Comparison of ENCODE assay signal across 7 cellular contexts in genomic region chr5:177658542-177658941, GRCh38. TPM values are rescaled to one million over a fixed set of nuclear protein-coding genes. Genes with fewer than 3 reads are reported as not detected.
DNase-seq lines count a peak whose midpoint lies in the region; ATAC-seq and TF ChIP-seq lines count a peak whose summit lies in the region.
"Not testable (repeated sequence)": the region's sequence is repeated elsewhere in the genome, so short reads cannot be mapped to it uniquely, and the experiment has no call there.

No MANE protein-coding gene starts in this region.

- not testable (repeated sequence) for TF ChIP-seq CTCF in adrenal gland (IDR thresholded peaks at IDR 0.05); right lobe of liver (IDR thresholded peaks at IDR 0.05); omental fat pad (IDR thresholded peaks at IDR 0.05); psoas muscle (IDR thresholded peaks at IDR 0.05); gastrocnemius medialis (IDR thresholded peaks at IDR 0.05 in 4 of 5, conservative IDR thresholded peaks at IDR 0.05 in 1 of 5)

- WGBS in adrenal gland, 4 donors, result 29 to 86% (median 58%) methylated on average over 3 of the region's 3 CpGs
- WGBS in right lobe of liver (ENCODE audit: insufficient coverage, low coverage, low lambda C conversion rate, missing lambda C conversion rate), result 21% methylated on average over 3 of the region's 3 CpGs
- WGBS in psoas muscle, 3 donors, result 29 to 87% (median 55%) methylated on average over 3 of the region's 3 CpGs

- not testable (repeated sequence) for DNase-seq in adrenal gland; left lobe of liver (ENCODE audit: low spot score); right lobe of liver; omental fat pad (ENCODE audit: low spot score); psoas muscle
- DNase-seq in amniotic epithelial cell (ENCODE audit: low read depth), result peak; percentile 6
- DNase-seq in gastrocnemius medialis, result peak in 1 of 2 donors; percentile 14

- not testable (repeated sequence) for H3K27me3 ChIP-seq in adrenal gland; right lobe of liver; psoas muscle (ENCODE audit: insufficient read depth in 3 of 3, low read length in 2 of 3); gastrocnemius medialis

- H3K4me3 ChIP-seq in adrenal gland, right lobe of liver, psoas muscle, gastrocnemius medialis: not testable (repeated sequence)

- H3K9me3 ChIP-seq in adrenal gland (replicated peaks in 1 of 3); right lobe of liver; psoas muscle; gastrocnemius medialis: not testable (repeated sequence)

- peak; percentile 80 for ATAC-seq in left lobe of liver
- peak; percentile 38 to 72 (median 64) for ATAC-seq in right lobe of liver
- ATAC-seq in omental fat pad (ENCODE audit: low FRiP score), result peak; percentile 54
- peak in 3 of 4 donors; percentile 59 to 81 (median 70) for ATAC-seq in psoas muscle
- peak; percentile 66 to 90 for ATAC-seq in gastrocnemius medialis

- peak overlapping the region in 3 of 5 donors; percentile 37 to 52 (median 47) for H3K27ac ChIP-seq in adrenal gland
- H3K27ac ChIP-seq in right lobe of liver, result peak overlapping the region in 1 of 3 donors; percentile 24
- not testable (repeated sequence) for H3K27ac ChIP-seq in psoas muscle
- H3K27ac ChIP-seq in gastrocnemius medialis, result peak overlapping the region in 1 of 4 donors; percentile 23

- intact Hi-C loops in adrenal gland (cut with DNase I); right lobe of liver (cut with DNase I); psoas muscle (cut with DNase I); gastrocnemius medialis (cut with DNase I; ENCODE audit: low total_unique reads): not testable (repeated sequence)

- H3K36me3 ChIP-seq in adrenal gland (replicated peaks in 1 of 2); right lobe of liver; psoas muscle (ENCODE audit: insufficient read depth in 1 of 2, low read depth in 1 of 2); gastrocnemius medialis: not testable (repeated sequence)

- H3K4me1 ChIP-seq in adrenal gland (replicated peaks in 1 of 2), result peaks cover 3 to 14% of the 10 kb centered on the region in 2 donors
- not testable (repeated sequence) for H3K4me1 ChIP-seq in right lobe of liver, psoas muscle, gastrocnemius medialis

- in situ Hi-C loops in gastrocnemius medialis (cut with MboI; ENCODE audit: low sequenced_read_pairs in 4 of 4), result not testable (repeated sequence)

- TF ChIP-seq POLR2A in adrenal gland (IDR thresholded peaks at IDR 0.05); right lobe of liver (IDR thresholded peaks at IDR 0.05); gastrocnemius medialis (IDR thresholded peaks at IDR 0.05): not testable (repeated sequence)

RNA-seq across cellular contexts. Expression of gene B4GALT7, which starts 58.6 kb away (rescaled TPM):
- 10 to 100 TPM; 30.0 to 77.6 (median 43.8) TPM for total RNA-seq in adrenal gland
- polyA plus RNA-seq in adrenal gland, result 100 to 1,000 TPM in 1 of 3 donors, 10 to 100 TPM in 2; 22.7 to 131 (median 55.1) TPM
- 13.5 TPM for total RNA-seq in left lobe of liver
- total RNA-seq in right lobe of liver, result 10 to 100 TPM in 5 of 6 experiments, 1 to 10 TPM in 1; 9.3 to 28.7 (median 14.1) TPM
- total RNA-seq in omental fat pad, result 10 to 100 TPM; 19.5 to 46.4 (median 25.8) TPM
- 10 to 100 TPM; 12.7 to 18.5 (median 14.1) TPM for total RNA-seq in psoas muscle
- 10 to 100 TPM; 13.0 to 23.1 (median 15.1) TPM for polyA plus RNA-seq in psoas muscle
- 10 to 100 TPM; 11.9 to 24.8 (median 16.2) TPM for total RNA-seq in gastrocnemius medialis
